ENCODE assay signal across 1 cellular context in genomic region chr12:24750263-24750662, GRCh38.
TF ChIP-seq lines count a peak whose summit lies in the region.

No MANE protein-coding gene starts in this region.

TF ChIP-seq in GM23338, 12 proteins besides CTCF, POLR2A, EP300 and RAD21 (continued from another document):
- TF ChIP-seq ZNF462 (CRISPR knock-in tag; IDR thresholded peaks at IDR 0.05): no peak
- no peak for TF ChIP-seq STAT1 (IDR thresholded peaks at IDR 0.05; ENCODE audit: unreplicated experiment)
- no peak for TF ChIP-seq EZH2phosphoT487 (IDR thresholded peaks at IDR 0.05; ENCODE audit: unreplicated experiment)
- no peak for TF ChIP-seq ETS1 (IDR thresholded peaks at IDR 0.05)
- no peak for TF ChIP-seq NANOG (IDR thresholded peaks at IDR 0.05; ENCODE audit: borderline replicate concordance)
- no peak for TF ChIP-seq CREB1 (CRISPR knock-in tag; IDR thresholded peaks at IDR 0.05; ENCODE audit: low read depth)
